In the genomic region with DNA sequence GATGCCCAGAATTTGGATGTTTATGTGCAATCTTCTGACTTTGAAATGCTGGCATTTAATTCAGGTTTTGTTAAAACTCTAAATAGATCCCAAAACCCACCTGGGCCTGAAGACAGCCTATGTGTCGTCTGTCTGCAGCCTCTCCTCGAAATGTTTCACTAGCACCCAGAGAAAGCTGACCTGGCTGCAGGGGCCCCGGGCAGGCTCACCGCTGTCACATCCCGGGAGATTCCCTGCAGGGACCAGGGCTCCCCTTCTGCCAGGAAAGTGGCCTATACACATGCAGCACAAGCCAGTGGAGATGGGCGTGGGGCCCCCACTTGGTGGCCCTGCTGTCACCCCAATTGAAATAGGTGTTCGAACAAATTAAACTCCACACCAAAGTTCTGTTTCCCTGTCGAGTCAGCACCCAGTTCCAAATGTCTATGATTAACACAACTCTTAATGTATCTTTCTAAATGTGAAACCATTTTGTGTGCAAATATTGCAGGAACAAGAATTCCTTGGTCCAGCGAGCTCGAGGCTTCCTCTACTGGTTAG, we compare ENCODE assay signal across 19 cellular contexts.
DNase-seq lines count a peak whose midpoint lies in the region; ATAC-seq, FAIRE-seq and TF ChIP-seq lines count a peak whose summit lies in the region.
"Had no signal": no experiment of that assay in that cellular context is flagged by ENCODE, and none has a peak within 500 bp of the region (broad histone marks: within the 10 kb centered on the region; RNA-seq: fewer than 3 reads in every experiment).

No MANE protein-coding gene starts in this region.

- intact Hi-C loops in esophagus muscularis mucosa (cut with DNase I), result no loop called here

- peak; percentile 78 for FAIRE-seq in A549 (lab: Jason Lieb, UNC)
- FAIRE-seq: D721Med, G401.6, GM12891, K562 had no signal

- ATAC-seq in A549, result no peak
- no peak for ATAC-seq in lung (ENCODE audit: insufficient read depth, low FRiP score)
- ATAC-seq in GM19023 (IDR thresholded peaks at IDR 0.05; ENCODE audit: unreplicated experiment), result no peak
- ATAC-seq: K562 had no signal

- no peaks in the 10 kb centered on the region for H3K9me3 ChIP-seq in A549
- no peaks in the 10 kb centered on the region for H3K9me3 ChIP-seq in esophagus muscularis mucosa
- peaks cover 0 to 4% of the 10 kb centered on the region in 2 donors for H3K9me3 ChIP-seq in lung (ENCODE audit: control insufficient read depth in 2 of 2, insufficient read depth in 1 of 2, low read length in 1 of 2)
- H3K9me3 ChIP-seq: Caco-2, HAP-1 had no signal

- H3K27me3 ChIP-seq in esophagus muscularis mucosa (peaks cover 0 to 38% (median 0%) of the 10 kb centered on the region in 4 donors), lung (ENCODE audit: control insufficient read depth, insufficient read depth) (no peaks in the 10 kb centered on the region)

- H3K4me1 ChIP-seq in A549, result no peaks in the 10 kb centered on the region
- H3K4me1 ChIP-seq in esophagus muscularis mucosa, result no peaks in the 10 kb centered on the region
- peaks cover 0 to 1% of the 10 kb centered on the region in 2 donors for H3K4me1 ChIP-seq in lung (ENCODE audit: control insufficient read depth in 2 of 2, insufficient read depth in 2 of 2, low read length in 2 of 2)
- H3K4me1 ChIP-seq: Caco-2, HAP-1 had no signal

- TF ChIP-seq POLR2A in A549 (IDR thresholded peaks at IDR 0.05; ENCODE audit: low read length), result no peak
- TF ChIP-seq POLR2A in esophagus muscularis mucosa (IDR thresholded peaks at IDR 0.05; ENCODE audit: low read depth), result no peak

- no peak for TF ChIP-seq RAD21 in A549 (conservative IDR thresholded peaks at IDR 0.05 in 1 of 2, IDR thresholded peaks at IDR 0.05 in 1 of 2)

- H3K36me3 ChIP-seq in esophagus muscularis mucosa (no peaks in the 10 kb centered on the region), lung (ENCODE audit: control insufficient read depth in 2 of 2, insufficient read depth in 2 of 2, low read length in 2 of 2) (no peaks in the 10 kb centered on the region)
- H3K36me3 ChIP-seq: HAP-1 had no signal

- CTCF ChIA-PET in A549 (lab: Yijun Ruan, JAX), result interaction anchor here (3.7 kb wide), 1 partner anchor 25 kb away, joined by 20 read pairs; no protein-coding TSS in a partner anchor

- H3K27ac ChIP-seq in A549 (no peak overlapping the region), esophagus muscularis mucosa (replicated peaks in 1 of 4) (no peak overlapping the region), lung (ENCODE audit: low read depth in 1 of 2, low read length in 1 of 2) (no peak overlapping the region)
- H3K27ac ChIP-seq: 22Rv1, GM23248, HL-60 had no signal

- TF ChIP-seq EP300 in A549 (IDR thresholded peaks at IDR 0.05) (no peak), esophagus muscularis mucosa (IDR thresholded peaks at IDR 0.05) (no peak)

- 12% methylated on average over 10 of the region's 10 CpGs for WGBS in A549 (ENCODE audit: missing lambda C conversion rate)
- 88% methylated on average over 10 of the region's 10 CpGs for WGBS in esophagus muscularis mucosa
- WGBS in lung, 2 donors, result 90 to 93% methylated on average over 10 of the region's 10 CpGs

- no peak for TF ChIP-seq CTCF in A549 (IDR thresholded peaks at IDR 0.05)
- TF ChIP-seq CTCF in esophagus muscularis mucosa (IDR thresholded peaks at IDR 0.05), result no peak
- no peak for TF ChIP-seq CTCF in lung (IDR thresholded peaks at IDR 0.05; ENCODE audit: control extremely low read depth, extremely low read depth)

- POLR2A ChIA-PET in A549 (lab: Yijun Ruan, JAX), result no interaction called here

- H3K4me3 ChIP-seq in A549, result no peak overlapping the region
- H3K4me3 ChIP-seq in esophagus muscularis mucosa, result no peak overlapping the region
- H3K4me3 ChIP-seq in lung, result no peak overlapping the region
- H3K4me3 ChIP-seq: GM23248, HAP-1, K562 had no signal

- no peak overlapping the region for H3K4me2 ChIP-seq in A549

- DNase-seq in A549 (ENCODE audit: low read depth in 1 of 2, low spot score in 1 of 2), result no peak
- DNase-seq in esophagus muscularis mucosa (ENCODE audit: extremely low spot score), result peak; percentile 81
- peak; percentile 15 for DNase-seq in lung (ENCODE audit: low spot score)
- peak; percentile 29 for DNase-seq in ureter (ENCODE audit: low spot score)
- no peak for DNase-seq in NCI-H187 (lab: John Stamatoyannopoulos, UW)
- no peak for DNase-seq in NK-92 treated with Interleukin-12 subunit alpha and Interleukin-12 subunit beta, amount 100 ng/mL, for 24 hours (lab: John Stamatoyannopoulos, UW)
- DNase-seq: Caco-2; CD4-positive, CD25-positive, alpha-beta regulatory T cell; CD8-positive, alpha-beta memory T cell; GM23248; IMR-90 had no signal

TF ChIP-seq in A549, 52 proteins besides CTCF, POLR2A, EP300 and RAD21:
- TF ChIP-seq, protein P1, sequence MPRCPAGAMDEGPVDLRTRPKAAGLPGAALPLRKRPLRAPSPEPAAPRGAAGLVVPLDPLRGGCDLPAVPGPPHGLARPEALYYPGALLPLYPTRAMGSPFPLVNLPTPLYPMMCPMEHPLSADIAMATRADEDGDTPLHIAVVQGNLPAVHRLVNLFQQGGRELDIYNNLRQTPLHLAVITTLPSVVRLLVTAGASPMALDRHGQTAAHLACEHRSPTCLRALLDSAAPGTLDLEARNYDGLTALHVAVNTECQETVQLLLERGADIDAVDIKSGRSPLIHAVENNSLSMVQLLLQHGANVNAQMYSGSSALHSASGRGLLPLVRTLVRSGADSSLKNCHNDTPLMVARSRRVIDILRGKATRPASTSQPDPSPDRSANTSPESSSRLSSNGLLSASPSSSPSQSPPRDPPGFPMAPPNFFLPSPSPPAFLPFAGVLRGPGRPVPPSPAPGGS (IDR thresholded peaks at IDR 0.05), result no peak
- TF ChIP-seq NFE2L2 (conservative IDR thresholded peaks at IDR 0.05; ENCODE audit: low read length), result no peak
- TF ChIP-seq, protein P2, sequence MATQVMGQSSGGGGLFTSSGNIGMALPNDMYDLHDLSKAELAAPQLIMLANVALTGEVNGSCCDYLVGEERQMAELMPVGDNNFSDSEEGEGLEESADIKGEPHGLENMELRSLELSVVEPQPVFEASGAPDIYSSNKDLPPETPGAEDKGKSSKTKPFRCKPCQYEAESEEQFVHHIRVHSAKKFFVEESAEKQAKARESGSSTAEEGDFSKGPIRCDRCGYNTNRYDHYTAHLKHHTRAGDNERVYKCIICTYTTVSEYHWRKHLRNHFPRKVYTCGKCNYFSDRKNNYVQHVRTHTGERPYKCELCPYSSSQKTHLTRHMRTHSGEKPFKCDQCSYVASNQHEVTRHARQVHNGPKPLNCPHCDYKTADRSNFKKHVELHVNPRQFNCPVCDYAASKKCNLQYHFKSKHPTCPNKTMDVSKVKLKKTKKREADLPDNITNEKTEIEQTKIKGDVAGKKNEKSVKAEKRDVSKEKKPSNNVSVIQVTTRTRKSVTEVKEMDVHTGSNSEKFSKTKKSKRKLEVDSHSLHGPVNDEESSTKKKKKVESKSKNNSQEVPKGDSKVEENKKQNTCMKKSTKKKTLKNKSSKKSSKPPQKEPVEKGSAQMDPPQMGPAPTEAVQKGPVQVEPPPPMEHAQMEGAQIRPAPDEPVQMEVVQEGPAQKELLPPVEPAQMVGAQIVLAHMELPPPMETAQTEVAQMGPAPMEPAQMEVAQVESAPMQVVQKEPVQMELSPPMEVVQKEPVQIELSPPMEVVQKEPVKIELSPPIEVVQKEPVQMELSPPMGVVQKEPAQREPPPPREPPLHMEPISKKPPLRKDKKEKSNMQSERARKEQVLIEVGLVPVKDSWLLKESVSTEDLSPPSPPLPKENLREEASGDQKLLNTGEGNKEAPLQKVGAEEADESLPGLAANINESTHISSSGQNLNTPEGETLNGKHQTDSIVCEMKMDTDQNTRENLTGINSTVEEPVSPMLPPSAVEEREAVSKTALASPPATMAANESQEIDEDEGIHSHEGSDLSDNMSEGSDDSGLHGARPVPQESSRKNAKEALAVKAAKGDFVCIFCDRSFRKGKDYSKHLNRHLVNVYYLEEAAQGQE (IDR thresholded peaks at IDR 0.05), result no peak
- TF ChIP-seq, protein P3, sequence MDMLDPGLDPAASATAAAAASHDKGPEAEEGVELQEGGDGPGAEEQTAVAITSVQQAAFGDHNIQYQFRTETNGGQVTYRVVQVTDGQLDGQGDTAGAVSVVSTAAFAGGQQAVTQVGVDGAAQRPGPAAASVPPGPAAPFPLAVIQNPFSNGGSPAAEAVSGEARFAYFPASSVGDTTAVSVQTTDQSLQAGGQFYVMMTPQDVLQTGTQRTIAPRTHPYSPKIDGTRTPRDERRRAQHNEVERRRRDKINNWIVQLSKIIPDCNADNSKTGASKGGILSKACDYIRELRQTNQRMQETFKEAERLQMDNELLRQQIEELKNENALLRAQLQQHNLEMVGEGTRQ (IDR thresholded peaks at IDR 0.05), result no peak

Comparison
In these comparisons a context has a peak if more than half of its experiments do, and no peak if none do; other contexts are left out.
1. DNase-seq: peak in esophagus muscularis mucosa (single experiment), lung (single experiment) and ureter (single experiment); none in A549 (0 of 2), NCI-H187 (0 of 2) and NK-92 treated with Interleukin-12 subunit alpha and Interleukin-12 subunit beta, amount 100 ng/mL, for 24 hours (single experiment).